8 cellular contexts compared by ENCODE assay signal in genomic region chrX:63209128-63209527, GRCh38.
DNase-seq lines count a peak whose midpoint lies in the region; ATAC-seq, FAIRE-seq and TF ChIP-seq lines count a peak whose summit lies in the region.
"Not testable (repeated sequence)": the region's sequence is repeated elsewhere in the genome, so short reads cannot be mapped to it uniquely, and the experiment has no call there.

No MANE protein-coding gene starts in this region.

- H3K4me1 ChIP-seq in A549; Panc1 (ENCODE audit: control insufficient read depth, insufficient read depth, low read length): not testable (repeated sequence)

- H3K4me3 ChIP-seq in A549; Panc1 (ENCODE audit: low read depth in 2 of 2, low read length in 2 of 2): not testable (repeated sequence)

- CTCF ChIA-PET in A549 (lab: Yijun Ruan, JAX); Panc1 (lab: Charles Lee): not testable (repeated sequence)

- not testable (repeated sequence) for TF ChIP-seq RAD21 in A549 (conservative IDR thresholded peaks at IDR 0.05 in 1 of 2, IDR thresholded peaks at IDR 0.05 in 1 of 2)

- POLR2A ChIA-PET in A549 (lab: Yijun Ruan, JAX); Panc1 (lab: Charles Lee): not testable (repeated sequence)

- FAIRE-seq in A549 (lab: Jason Lieb, UNC): peak; percentile 43

- not testable (repeated sequence) for H3K36me3 ChIP-seq in Panc1 (ENCODE audit: control insufficient read depth, insufficient read depth, low read length)

- not testable (repeated sequence) for H3K27ac ChIP-seq in A549; Panc1 (ENCODE audit: low read length)

- not testable (repeated sequence) for TF ChIP-seq CTCF in A549 (IDR thresholded peaks at IDR 0.05); Panc1 (IDR thresholded peaks at IDR 0.05)

- H3K4me2 ChIP-seq in A549: not testable (repeated sequence)

- not testable (repeated sequence) for H3K9me3 ChIP-seq in A549; Panc1 (ENCODE audit: control insufficient read depth, insufficient read depth, low read depth, low read length)

- TF ChIP-seq POLR2A in A549 (IDR thresholded peaks at IDR 0.05; ENCODE audit: low read length): not testable (repeated sequence)

- H3K27me3 ChIP-seq in Panc1 (ENCODE audit: control insufficient read depth, insufficient read depth, low read length): not testable (repeated sequence)

- in situ Hi-C loops in Panc1 (cut with HindIII; ENCODE audit: low pct_unique_long_range_greater_than_20kb, low sequenced_read_pairs): not testable (repeated sequence)

- intact Hi-C loops in Panc1 (cut with micrococcal nuclease; ENCODE audit: unreplicated experiment): not testable (repeated sequence)

- ATAC-seq in A549 (peak in 1 of 2 experiments; percentile 65; a peak in 2 of 6 replicates), GM18858 (IDR thresholded peaks at IDR 0.05; ENCODE audit: unreplicated experiment) (peak; percentile 52), GM19395 (IDR thresholded peaks at IDR 0.05; ENCODE audit: unreplicated experiment) (peak; percentile 74), GM21723 (IDR thresholded peaks at IDR 0.05; ENCODE audit: unreplicated experiment) (peak; percentile 77), HG02870 (IDR thresholded peaks at IDR 0.05; ENCODE audit: unreplicated experiment) (peak; percentile 58), HG03342 (IDR thresholded peaks at IDR 0.05; ENCODE audit: unreplicated experiment) (peak; percentile 59), Panc1 (0 out of 2 replicates have a peak, but pooled peaks have one; percentile 58), left lobe of liver (peak; percentile 80)

- DNase-seq in A549 (ENCODE audit: low read depth in 1 of 2, low spot score in 1 of 2); Panc1 (ENCODE audit: low read depth, low spot score); left lobe of liver (ENCODE audit: low spot score): not testable (repeated sequence)

- WGBS in A549 (ENCODE audit: missing lambda C conversion rate): no CpG with 5 or more reads among the region's 4 CpGs

- not testable (repeated sequence) for TF ChIP-seq EP300 in A549 (IDR thresholded peaks at IDR 0.05)

- not testable (repeated sequence) for BruUV-seq in Panc1 (replicated peaks; lab: Mats Ljungman, UMichigan)
